23 cellular contexts compared by ENCODE assay signal in genomic region chr5:79521156-79521555, GRCh38.
"Had no signal": no experiment of that assay in that cellular context is flagged by ENCODE, and none has a peak within 500 bp of the region (broad histone marks: within the 10 kb centered on the region; RNA-seq: fewer than 3 reads in every experiment).

No MANE protein-coding gene starts in this region.

- H3K27me3 ChIP-seq: breast epithelium had no signal

- H3K36me3 ChIP-seq: breast epithelium had no signal

- H3K4me3 ChIP-seq: breast epithelium had no signal

- H3K27ac ChIP-seq: breast epithelium had no signal

- H3K4me1 ChIP-seq: breast epithelium had no signal

- DNase-seq: activated B cell treated with CpG ODN at 0.5 μM for 24 hours; activated CD4-positive, alpha-beta T cell treated with anti-CD3 and anti-CD28 coated beads for 1 hour; activated CD4-positive, alpha-beta T cell treated with anti-CD3 and anti-CD28 coated beads, Interleukin-2, amount 10 ng/mL, durations not matched to agents 24 days and 14 days; activated CD4-positive, alpha-beta T cell treated with anti-CD3 and anti-CD28 coated beads, Interleukin-2, amount 50 U/mL, for 48 hours; activated CD8-positive, alpha-beta memory T cell treated with anti-CD3 and anti-CD28 coated beads, Interleukin-2, amount 10 ng/mL, durations not matched to agents 7 days and 5 days; activated effector memory CD4-positive, alpha-beta T cell treated with Interleukin-2 at 50 U/mL for 16 hours; activated naive CD4-positive, alpha-beta T cell; activated T-cell treated with anti-CD3 and anti-CD28 coated beads, Interleukin-2, amount 50 U/mL, for 24 hours; aorta; central memory CD4-positive, alpha-beta T cell; MM.1S; NCI-H1105; NCI-H1436; NCI-H1694 treated with DMSO at 0.1 percent for 48 hours; NCI-H2029 treated with DMSO at 0.1 percent for 48 hours; NCI-H345; NCI-H510A; NCI-H69; NK-92 treated with Interleukin-12 subunit alpha and Interleukin-12 subunit beta, amount 100 ng/mL, for 24 hours; PC-3; SHP77; SW 1271 had no signal
